Comparison of ENCODE assay signal across 1 cellular context in genomic region chrX:130260316-130260715, GRCh38.
TF ChIP-seq lines count a peak whose summit lies in the region.

No MANE protein-coding gene starts in this region.

TF ChIP-seq in GM23338, 12 proteins besides CTCF, POLR2A, EP300 and RAD21 (continued from another document):
- no peak for TF ChIP-seq REST (IDR thresholded peaks at IDR 0.05; ENCODE audit: unreplicated experiment)
TF ChIP-seq in GM23338: peak in this region for 0.
